Comparison of ENCODE assay signal across 8 cellular contexts in genomic region chr2:164061129-164061746, GRCh38.
DNase-seq lines count a peak whose midpoint lies in the region; ATAC-seq, FAIRE-seq and TF ChIP-seq lines count a peak whose summit lies in the region.

No MANE protein-coding gene starts in this region.

- H3K27ac ChIP-seq in uterus: no peak overlapping the region

- peak; percentile 22 for DNase-seq in GM10248 (ENCODE audit: extremely low spot score)
- peak; percentile 47 for DNase-seq in astrocyte of the hippocampus (ENCODE audit: low read depth, low spot score)
- no peak for DNase-seq in activated T-cell treated with anti-CD3 and anti-CD28 coated beads, Interleukin-2, amount 50 U/mL, for 1 hour
- DNase-seq in T1000 (lab: John Stamatoyannopoulos, UW): no peak
- DNase-seq in uterus: no peak

- H3K79me2 ChIP-seq in Loucy (ENCODE audit: insufficient read depth, low read length): no peaks in the 10 kb centered on the region

- no peaks in the 10 kb centered on the region for H3K9me2 ChIP-seq in Loucy (replicated peaks; ENCODE audit: low read depth, low read length)

- no peak overlapping the region for H3K4me2 ChIP-seq in Loucy (ENCODE audit: low read depth, low read length, poor library complexity, severe bottlenecking)

- H3K27me3 ChIP-seq in Loucy (ENCODE audit: insufficient read depth, low read length, poor library complexity, severe bottlenecking) (no peaks in the 10 kb centered on the region), uterus (no peaks in the 10 kb centered on the region)

- POLR2A ChIA-PET in GM10248 (lab: Yijun Ruan, JAX): no interaction called here

- TF ChIP-seq CTCF in GM10248 (IDR thresholded peaks at IDR 0.05; ENCODE audit: control extremely low read depth, extremely low read depth, low read depth, missing control alignments): peak; percentile 68
- peak; percentile 88 for TF ChIP-seq CTCF in Loucy (conservative IDR thresholded peaks at IDR 0.05; ENCODE audit: low read length)
- peak in 1 of 4 experiments; percentile 15 for TF ChIP-seq CTCF in uterus (IDR thresholded peaks at IDR 0.05)

- H3K36me3 ChIP-seq in Loucy (ENCODE audit: insufficient read depth, low read length): no peaks in the 10 kb centered on the region
- no peaks in the 10 kb centered on the region for H3K36me3 ChIP-seq in uterus

- no peak overlapping the region for H3K9ac ChIP-seq in Loucy (ENCODE audit: low read depth, low read length, poor library complexity, severe bottlenecking)

- no peaks in the 10 kb centered on the region for H4K20me1 ChIP-seq in Loucy (ENCODE audit: insufficient read depth, low read length, poor library complexity, severe bottlenecking)

- no peak for TF ChIP-seq POLR2A in uterus (IDR thresholded peaks at IDR 0.05)

- H3K9me3 ChIP-seq in Loucy (ENCODE audit: insufficient read depth, low read depth, low read length): no peaks in the 10 kb centered on the region
- no peaks in the 10 kb centered on the region for H3K9me3 ChIP-seq in uterus

- no peaks in the 10 kb centered on the region for H3K4me1 ChIP-seq in Loucy (ENCODE audit: insufficient read depth, low read length, poor library complexity, severe bottlenecking)
- H3K4me1 ChIP-seq in uterus: no peaks in the 10 kb centered on the region

- intact Hi-C loops in uterus (cut with DNase I; ENCODE audit: low total_unique reads): no loop called here

- H3K4me3 ChIP-seq in Loucy (ENCODE audit: low read length, poor library complexity, severe bottlenecking): no peak overlapping the region
- H3K4me3 ChIP-seq in uterus: no peak overlapping the region

- H3F3A ChIP-seq in Loucy (ENCODE audit: low read depth): no peaks in the 10 kb centered on the region

- peak; percentile 79 for FAIRE-seq in islet of Langerhans (lab: Jason Lieb, UNC)

- CTCF ChIA-PET in GM10248 (lab: Yijun Ruan, JAX): interaction anchor here (0.6 to 2.8 kb wide), 19 partner anchors 9 to 910 kb away, joined by 3 to 20 read pairs (median 4); no protein-coding TSS in a partner anchor

- H2AFZ ChIP-seq in Loucy (ENCODE audit: low read length): no peak overlapping the region

- peak; percentile 69 for ATAC-seq in GM21786 (IDR thresholded peaks at IDR 0.05; ENCODE audit: unreplicated experiment)

Comparison
In these comparisons a context has a peak if more than half of its experiments do, and no peak if none do; other contexts are left out.
1. DNase-seq: peak in GM10248 (single experiment) and astrocyte of the hippocampus (single experiment); none in activated T-cell treated with anti-CD3 and anti-CD28 coated beads, Interleukin-2, amount 50 U/mL, for 1 hour (single experiment), T1000 (single experiment) and uterus (0 of 2).